20 cellular contexts compared by ENCODE assay signal in genomic region chr17:1270210-1271019, GRCh38. TPM values are rescaled to one million over a fixed set of nuclear protein-coding genes. Genes with fewer than 3 reads are reported as not detected.
DNase-seq lines count a peak whose midpoint lies in the region; ATAC-seq, FAIRE-seq and TF ChIP-seq lines count a peak whose summit lies in the region.
"Had no signal": no experiment of that assay in that cellular context is flagged by ENCODE, and none has a peak within 500 bp of the region (broad histone marks: within the 10 kb centered on the region; RNA-seq: fewer than 3 reads in every experiment).

Gene BHLHA9 (plus strand): TSS chr17:1270444. CDS start chr17:1270564, 120 bp downstream.

- H3K36me3 Mint-ChIP-seq in Caco-2 (ENCODE audit: insufficient read depth, unreplicated experiment) = peaks cover 12% of the 10 kb centered on the region
- no peaks in the 10 kb centered on the region for H3K36me3 Mint-ChIP-seq in naive B cell

- peaks cover 11% of the 10 kb centered on the region; the same call in 2 of the 3 replicates for H3K4me1 ChIP-seq in A549
- H3K4me1 ChIP-seq in Caco-2 = peaks cover 4% of the 10 kb centered on the region
- peaks cover 11% of the 10 kb centered on the region for H3K4me1 ChIP-seq in adipocyte (ENCODE audit: control insufficient read depth, insufficient read depth, low read length)
- H3K4me1 ChIP-seq: BE2C had no signal

- DNase-seq in A549 (ENCODE audit: low read depth in 1 of 2, low spot score in 1 of 2) (no peak), Caco-2 (no peak), adipocyte (ENCODE audit: low read depth) (peak; percentile 28), naive B cell (no peak), OCI-M2 (lab: John Stamatoyannopoulos, UW; ENCODE audit: unreplicated experiment) (no peak), NCI-H1105 treated with DMSO at 0.1 percent for 48 hours (lab: John Stamatoyannopoulos, UW) (no peak)
- DNase-seq: aorta; BE2C; GF-D8; head of caudate nucleus; PC-3; stimulated activated CD4-positive, alpha-beta T cell treated with anti-CD3 and anti-CD28 coated beads, Interleukin-1b, Interleukin-23, amount 100 ng/mL, for 48 hours; SW 1271 had no signal

- H3K27me3 Mint-ChIP-seq in Caco-2 (ENCODE audit: insufficient read depth, unreplicated experiment) (no peaks in the 10 kb centered on the region), naive B cell (peaks cover 6 to 41% (median 15%) of the 10 kb centered on the region in 3 donors)

- no peak for TF ChIP-seq RAD21 in A549 (conservative IDR thresholded peaks at IDR 0.05 in 1 of 2, IDR thresholded peaks at IDR 0.05 in 1 of 2)

- BruUV-seq in Caco-2 (replicated peaks; lab: Mats Ljungman, UMichigan) = no TSS peak

- TF ChIP-seq CTCF in A549 (IDR thresholded peaks at IDR 0.05) = no peak
- TF ChIP-seq CTCF in Caco-2 (IDR thresholded peaks at IDR 0.05; ENCODE audit: insufficient read depth in 1 of 2, low read depth in 1 of 2, low read length in 1 of 2, severe bottlenecking in 1 of 2, unreplicated experiment in 1 of 2) = no peak

- H3K27ac ChIP-seq in A549 = peak within 1 kb of the TSS in 1 of 2 experiments; percentile 93; a peak in 3 of 6 replicates
- H3K27ac ChIP-seq: KMS-11 had no signal

- no peak for FAIRE-seq in A549 (lab: Jason Lieb, UNC)
- FAIRE-seq: endometrium had no signal

- no peak for ATAC-seq in A549
- no peak for ATAC-seq in naive B cell (ENCODE audit: low read depth in 2 of 2)
- ATAC-seq in GM18520 (IDR thresholded peaks at IDR 0.05; ENCODE audit: unreplicated experiment) = no peak
- no peak for ATAC-seq in HG02938 (IDR thresholded peaks at IDR 0.05; ENCODE audit: unreplicated experiment)
- ATAC-seq: PC-3 had no signal

- H3K4me3 Mint-ChIP-seq in Caco-2 (ENCODE audit: unreplicated experiment) (peak within 1 kb of the TSS; percentile 95), naive B cell (peak within 1 kb of the TSS; percentile 89 to 96 (median 93))

- no peak for TF ChIP-seq EP300 in A549 (IDR thresholded peaks at IDR 0.05)

- POLR2A ChIA-PET in A549 (lab: Yijun Ruan, JAX) = no interaction called here
- POLR2A ChIA-PET in Caco-2 (lab: Charles Lee) = no interaction called here

- H3K9ac ChIP-seq in adipocyte (ENCODE audit: low read length) = no peak within 1 kb of the TSS
- H3K9ac ChIP-seq: KMS-11 had no signal

- H3K27me3 ChIP-seq in Caco-2 (replicated peaks; ENCODE audit: control insufficient read depth, insufficient read depth, low read length) (no peaks in the 10 kb centered on the region), adipocyte (replicated peaks; ENCODE audit: control insufficient read depth, insufficient read depth, low read length) (peaks cover 26% of the 10 kb centered on the region)
- H3K27me3 ChIP-seq: BE2C had no signal

- H3K4me1 Mint-ChIP-seq in Caco-2 (ENCODE audit: low read depth, unreplicated experiment) (no peaks in the 10 kb centered on the region), naive B cell (peaks cover 19 to 30% (median 24%) of the 10 kb centered on the region in 3 donors)

- WGBS in A549 (ENCODE audit: missing lambda C conversion rate) = 95% methylated on average over 81 of the region's 91 CpGs

- intact Hi-C loops in Caco-2 (cut with micrococcal nuclease; ENCODE audit: unreplicated experiment) = no loop called here

- H3K36me3 ChIP-seq in Caco-2 (ENCODE audit: control insufficient read depth, insufficient read depth, low read length) = no peaks in the 10 kb centered on the region
- no peaks in the 10 kb centered on the region for H3K36me3 ChIP-seq in adipocyte (ENCODE audit: control insufficient read depth, insufficient read depth, low read length, severe bottlenecking)
- H3K36me3 ChIP-seq: BE2C had no signal

- no peaks in the 10 kb centered on the region for H3K9me3 Mint-ChIP-seq in Caco-2 (ENCODE audit: unreplicated experiment)
- H3K9me3 Mint-ChIP-seq in naive B cell = no peaks in the 10 kb centered on the region

- H3K27ac Mint-ChIP-seq in Caco-2 (ENCODE audit: unreplicated experiment) = peak within 1 kb of the TSS; percentile 97
- no peak within 1 kb of the TSS for H3K27ac Mint-ChIP-seq in naive B cell

- CTCF ChIA-PET in A549 (lab: Yijun Ruan, JAX) = interaction anchor here (0.9 to 6.7 kb wide), 6 partner anchors 9 to 245 kb away, joined by 3 to 48 read pairs (median 10); partner anchors contain the start of genes INPP5K and TRARG1
- CTCF ChIA-PET in Caco-2 (lab: Charles Lee) = no interaction called here

- no peak for TF ChIP-seq POLR2A in A549 (IDR thresholded peaks at IDR 0.05; ENCODE audit: low read length)

- H3K4me3 ChIP-seq in A549 = no peak within 1 kb of the TSS
- no peak within 1 kb of the TSS for H3K4me3 ChIP-seq in Caco-2 (ENCODE audit: low read depth, low read length)
- H3K4me3 ChIP-seq in adipocyte (ENCODE audit: low read length) = no peak within 1 kb of the TSS

- peak within 1 kb of the TSS; percentile 80; the same call in 1 of the 3 replicates for H3K4me2 ChIP-seq in A549
- H3K4me2 ChIP-seq: KMS-11 had no signal

- no peaks in the 10 kb centered on the region for H3K9me3 ChIP-seq in A549
- no peaks in the 10 kb centered on the region for H3K9me3 ChIP-seq in Caco-2
- no peaks in the 10 kb centered on the region for H3K9me3 ChIP-seq in adipocyte (ENCODE audit: control insufficient read depth, low read length)
- H3K9me3 ChIP-seq: BE2C had no signal

TF ChIP-seq in A549, 52 proteins besides CTCF, POLR2A, EP300 and RAD21:
- no peak for TF ChIP-seq GATA3 (IDR thresholded peaks at IDR 0.05; ENCODE audit: borderline replicate concordance)
- no peak for TF ChIP-seq MAX (IDR thresholded peaks at IDR 0.05)
- TF ChIP-seq REST (IDR thresholded peaks at IDR 0.05) = no peak
- no peak for TF ChIP-seq ESRRA (IDR thresholded peaks at IDR 0.05; ENCODE audit: borderline replicate concordance, low read length)

RNA-seq across cellular contexts. Expression of gene BHLHA9, which starts in this region (rescaled TPM):
- not detected in 2 replicates for polyA plus RNA-seq in A549 (2011; rRNA removed)
- polyA plus RNA-seq in A549 (2012; cell fraction: cytosol; rRNA removed) = not detected in 2 replicates
- polyA plus RNA-seq in A549 (2012; cell fraction: nucleus; rRNA removed) = not detected in 2 replicates
- not detected in 3 replicates for polyA plus RNA-seq in A549 (2017; fragmentation: RNase III; extraction: RNeasy Plus Mini Kit Qiagen cat#74134 plus additional on column Dnase treatment)
- not detected in 2 replicates for polyA minus RNA-seq in A549 (2011; rRNA and poly(A)+ RNA removed)
- not detected in 2 replicates for total RNA-seq in Caco-2 (2022)
- not detected for polyA plus RNA-seq in naive B cell (ENCODE audit: low read depth in 6 of 6)
- total RNA-seq: activated CD8-positive, alpha-beta memory T cell treated with anti-CD3 and anti-CD28 coated beads for 36 hours; aorta; lung microvascular endothelial cell; PC-3; pulmonary artery endothelial cell had no signal
- polyA plus RNA-seq: aorta had no signal
